24 cellular contexts compared by ENCODE assay signal in the genomic region with DNA sequence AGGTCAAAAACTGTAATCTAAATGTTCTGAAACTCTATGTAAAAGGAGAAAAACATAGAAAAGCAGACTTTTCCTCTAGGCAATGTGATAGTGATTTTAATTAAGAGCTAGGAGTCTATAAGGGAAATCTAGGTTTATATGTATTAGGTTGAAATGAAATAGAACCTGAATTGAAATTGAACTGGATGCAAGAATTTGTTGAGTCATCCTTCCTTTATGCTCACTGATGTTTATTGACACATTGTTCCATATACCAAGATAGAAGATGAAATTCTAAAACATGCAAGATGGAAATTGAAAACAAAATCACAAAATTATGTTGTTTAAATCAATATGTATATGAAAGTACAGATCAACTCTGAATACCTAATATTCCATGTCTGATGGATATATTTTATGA.
"Had no signal": no experiment of that assay in that cellular context is flagged by ENCODE, and none has a peak within 500 bp of the region (broad histone marks: within the 10 kb centered on the region; RNA-seq: fewer than 3 reads in every experiment).

No MANE protein-coding gene starts in this region.

- H3K27me3 ChIP-seq: Peyer's patch, SJCRH30 had no signal

- H3K9me3 ChIP-seq: Peyer's patch, SJCRH30 had no signal

- ATAC-seq: K562, Right ventricle myocardium inferior, SK-N-SH treated with all-trans-retinoic acid at 6 μM for 48 hours had no signal

- H3K4me1 ChIP-seq: Peyer's patch, SJCRH30 had no signal

- H2AFZ ChIP-seq: PC-9 had no signal

- H3K4me2 ChIP-seq: KMS-11, PC-9 had no signal

- DNase-seq: Kasumi-1, MV-4-11, NCI-H1048, NCI-H1105, NCI-H1417, NCI-H1436 treated with DMSO at 0.1 percent for 48 hours, NCI-H1694, NCI-H187 treated with DMSO at 0.1 percent for 48 hours, NCI-H2081 treated with DMSO at 0.1 percent for 48 hours, NCI-H2171, NCI-H226, NCI-H446, NCI-H510A, NCI-H524 treated with DMSO at 0.1 percent for 48 hours, NCI-H69, NCI-H774, PC-9, Peyer's patch, SHP77 treated with DMSO at 0.1 percent for 48 hours, SJCRH30 had no signal

- H3K9ac ChIP-seq: KMS-11 had no signal

- FAIRE-seq: K562 had no signal

- H3K27ac ChIP-seq: KMS-11, PC-9, Peyer's patch, SJCRH30 had no signal

- H3K4me3 ChIP-seq: K562, PC-9, Peyer's patch, SJCRH30 had no signal

- H3K36me3 ChIP-seq: Peyer's patch, SJCRH30 had no signal
